In the genomic region with DNA sequence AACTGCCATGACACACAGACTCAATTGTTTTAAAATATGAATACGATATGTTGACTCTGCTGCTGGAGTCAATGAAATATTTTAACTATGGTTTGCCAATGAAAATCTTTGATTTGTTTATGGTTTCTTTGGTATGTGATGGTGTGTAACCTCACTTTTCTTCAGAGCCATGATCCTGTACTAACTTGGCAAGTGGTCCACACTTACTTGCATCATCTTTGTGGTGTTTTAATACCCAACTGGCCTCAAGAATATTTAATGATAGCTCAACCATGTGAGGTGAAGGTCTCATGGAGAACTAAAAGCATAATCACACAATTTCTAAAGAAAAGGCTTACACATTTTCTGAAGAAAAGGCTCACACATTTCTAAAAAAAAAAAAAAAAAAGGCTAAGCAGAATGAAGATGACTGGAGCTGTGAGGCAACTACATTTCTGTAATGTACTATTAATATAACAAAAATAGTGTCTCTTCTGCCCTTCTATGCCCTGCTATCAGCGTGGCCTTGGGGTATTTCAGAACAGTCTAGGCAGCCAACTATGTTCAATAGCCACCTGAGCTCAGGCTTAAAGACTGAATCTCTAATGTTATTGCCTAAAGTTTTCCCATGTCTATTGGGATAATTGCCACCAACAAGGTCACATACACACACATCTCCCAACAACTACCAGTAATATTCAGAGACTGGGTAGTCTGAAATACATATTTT, we compare ENCODE assay signal across 22 cellular contexts.
"Had no signal": no experiment of that assay in that cellular context is flagged by ENCODE, and none has a peak within 500 bp of the region (broad histone marks: within the 10 kb centered on the region; RNA-seq: fewer than 3 reads in every experiment).

No MANE protein-coding gene starts in this region.

- H3K27me3 ChIP-seq: heart left ventricle, transverse colon had no signal

- H3K27me3 Mint-ChIP-seq: naive thymus-derived CD4-positive, alpha-beta T cell; stimulated activated naive CD8-positive, alpha-beta T cell treated with anti-CD3 and anti-CD28 coated beads, Interleukin-15, amount 100 ng/mL, for 72 hours had no signal

- FAIRE-seq: frontal cortex, keratinocyte had no signal

- H3K9me3 ChIP-seq: psoas muscle, thoracic aorta, transverse colon had no signal

- H3K36me3 ChIP-seq: heart left ventricle, left ventricle myocardium inferior, thoracic aorta, transverse colon had no signal

- H3K4me1 ChIP-seq: left ventricle myocardium inferior, psoas muscle had no signal

- H3K4me3 ChIP-seq: dorsolateral prefrontal cortex, heart left ventricle, left ventricle myocardium inferior, lung, psoas muscle, skin epidermis, thoracic aorta, transverse colon had no signal

- H3K36me3 Mint-ChIP-seq: stimulated activated naive B cell treated with anti-CD40 and anti-IgM and Interleukin-4, amounts not matched to agents 10 μg/mL and 1 μg/mL and 100 μg/mL, for 72 hours had no signal

- DNase-seq: central memory CD4-positive, alpha-beta T cell; cortex of kidney; dorsolateral prefrontal cortex; effector CD8-positive, alpha-beta T cell; heart left ventricle; hippocampal formation; left ventricle myocardium inferior; mesendoderm; naive thymus-derived CD4-positive, alpha-beta T cell; nephron progenitor cell; psoas muscle; stimulated activated CD4-positive, alpha-beta T cell treated with anti-CD3 and anti-CD28 coated beads, Interleukin-2, amount 100 ng/mL, for 24 hours; stimulated activated CD4-positive, alpha-beta T cell treated with anti-CD3 and anti-CD28 coated beads, Interleukin-4, amount 100 ng/mL, for 4 hours; stimulated activated naive B cell treated with anti-CD40 and anti-IgM and Interleukin-4, amounts not matched to agents 10 μg/mL and 1 μg/mL and 100 μg/mL, for 72 hours; stimulated activated naive CD8-positive, alpha-beta T cell treated with anti-CD3 and anti-CD28 coated beads, Interleukin-15, amount 100 ng/mL, for 72 hours; substantia nigra; transverse colon had no signal

- H3K27ac ChIP-seq: dorsolateral prefrontal cortex, heart left ventricle, left ventricle myocardium inferior, psoas muscle, skin epidermis, thoracic aorta, transverse colon had no signal

- H3K4me3 Mint-ChIP-seq: nephron progenitor cell; stimulated activated naive B cell treated with anti-CD40 and anti-IgM and Interleukin-4, amounts not matched to agents 10 μg/mL and 1 μg/mL and 100 μg/mL, for 72 hours had no signal

- H3K27ac Mint-ChIP-seq: stimulated activated naive B cell treated with anti-CD40 and anti-IgM and Interleukin-4, amounts not matched to agents 10 μg/mL and 1 μg/mL and 100 μg/mL, for 72 hours; stimulated activated naive CD8-positive, alpha-beta T cell treated with anti-CD3 and anti-CD28 coated beads, Interleukin-15, amount 100 ng/mL, for 72 hours had no signal

- ATAC-seq: naive thymus-derived CD4-positive, alpha-beta T cell; psoas muscle; stimulated activated naive B cell treated with anti-CD40 and anti-IgM and Interleukin-4, amounts not matched to agents 10 μg/mL and 1 μg/mL and 100 μg/mL, for 72 hours had no signal
